8 cellular contexts compared by ENCODE assay signal in the genomic region with DNA sequence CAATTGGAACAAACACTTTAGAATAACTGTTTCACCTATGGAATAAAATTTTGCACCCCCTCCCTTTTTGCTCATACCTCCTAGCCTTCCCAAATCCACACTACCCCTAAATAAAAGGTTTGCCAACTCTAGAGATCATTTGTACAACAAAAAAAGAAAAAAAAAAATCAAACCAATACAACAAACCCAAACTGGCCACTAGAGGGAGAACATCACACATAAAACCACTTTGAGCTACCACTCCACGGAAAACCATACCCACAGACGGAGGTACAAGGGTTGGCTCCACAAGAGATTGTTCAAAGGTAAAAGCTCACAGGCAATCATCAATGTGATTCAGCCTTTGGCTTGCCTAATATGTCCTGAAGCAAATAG. TPM values are rescaled to one million over a fixed set of nuclear protein-coding genes. Genes with fewer than 3 reads are reported as not detected.
DNase-seq lines count a peak whose midpoint lies in the region; ATAC-seq, FAIRE-seq and TF ChIP-seq lines count a peak whose summit lies in the region.

No MANE protein-coding gene starts in this region.

- DNase-seq in GM12892 (ENCODE audit: insufficient read length) (peak; percentile 38), NCI-H146 treated with DMSO at 0.1 percent for 48 hours (lab: John Stamatoyannopoulos, UW; ENCODE audit: unreplicated experiment) (peak; percentile 11), left lung (no peak)
- DNase-seq in central memory CD4-positive, alpha-beta T cell, result peak; percentile 64
- peak; percentile 17 to 43 (median 20) for DNase-seq in stimulated activated CD4-positive, alpha-beta T cell treated with anti-CD3 and anti-CD28 coated beads, TNF-alpha, amount 100 ng/mL, for 48 hours (ENCODE audit: low read depth in 3 of 3)

- no peak for TF ChIP-seq POLR2A in GM12892 (IDR thresholded peaks at IDR 0.05; ENCODE audit: low read depth, low read length)

- H3K4me1 ChIP-seq in left lung, result peaks cover under 1 to 21% of the 10 kb centered on the region in 2 donors

- H3K27me3 ChIP-seq in left lung, result no peaks in the 10 kb centered on the region

- no peaks in the 10 kb centered on the region for H3K36me3 ChIP-seq in left lung

- peak overlapping the region; percentile 14 to 17 for H3K4me3 ChIP-seq in left lung

- ATAC-seq in HG02870 (IDR thresholded peaks at IDR 0.05; ENCODE audit: unreplicated experiment) (peak; percentile 87), left lung (peak; percentile 95)

- intact Hi-C loops in left lung (cut with DNase I), result loop anchor here in 1 of 2 donors (5.0 kb wide), 1 partner anchor 282 kb away; no protein-coding TSS in a partner anchor

- H3K27ac ChIP-seq in left lung, result peak overlapping the region; percentile 68 to 82

- TF ChIP-seq CTCF in left lung (IDR thresholded peaks at IDR 0.05), result peak; percentile 69

- H3K9me3 ChIP-seq in left lung, result no peaks in the 10 kb centered on the region

- FAIRE-seq in A204.1 (lab: Jason Lieb, UNC) (peak; percentile 53), GM12892 (lab: Jason Lieb, UNC) (peak; percentile 5), TTC549 (lab: Jason Lieb, UNC) (peak; percentile 51)

RNA-seq across cellular contexts. Expression of a gene that starts 47.6 kb away (rescaled TPM):
- polyA plus RNA-seq in GM12892 (2012; ENCODE audit: missing spikeins), result 11.9 TPM
- 10 to 100 TPM; 12.8 to 19.4 TPM for total RNA-seq in left lung

Comparison
In these comparisons a context has a peak if more than half of its experiments do, and no peak if none do; other contexts are left out.
1. DNase-seq: peak in GM12892 (single experiment), NCI-H146 treated with DMSO at 0.1 percent for 48 hours (single experiment), central memory CD4-positive, alpha-beta T cell (single experiment) and stimulated activated CD4-positive, alpha-beta T cell treated with anti-CD3 and anti-CD28 coated beads, TNF-alpha, amount 100 ng/mL, for 48 hours (3 of 3); none in left lung (0 of 2).